32 cellular contexts compared by ENCODE assay signal in the genomic region with DNA sequence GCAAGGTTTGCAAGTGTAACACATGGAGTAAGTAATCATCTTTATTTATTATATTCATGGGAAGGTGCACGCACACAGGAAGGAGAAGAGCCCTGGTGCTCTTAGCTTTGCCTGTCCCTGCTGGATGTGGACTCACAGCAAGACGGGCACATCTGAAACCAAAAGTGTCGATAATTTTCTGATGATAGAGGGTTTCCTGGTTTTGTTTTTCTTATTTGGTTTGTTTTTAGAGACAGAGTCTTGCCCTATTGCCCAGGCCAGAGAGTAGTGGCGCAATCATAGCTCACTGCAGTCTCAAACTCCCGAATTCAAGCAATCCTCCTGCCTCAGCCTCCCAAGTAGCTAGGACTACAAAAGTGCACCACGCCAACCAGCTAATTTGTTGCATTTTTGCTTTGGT. TPM values are rescaled to one million over a fixed set of nuclear protein-coding genes. Genes with fewer than 3 reads are reported as not detected.
"Had no signal": no experiment of that assay in that cellular context is flagged by ENCODE, and none has a peak within 500 bp of the region (broad histone marks: within the 10 kb centered on the region; RNA-seq: fewer than 3 reads in every experiment).

No MANE protein-coding gene starts in this region.

- H3K4me3 ChIP-seq: gastroesophageal sphincter, heart left ventricle, left lung, prostate gland, sigmoid colon, stomach, thyroid gland had no signal

- H3K4me3 Mint-ChIP-seq: endodermal cell; naive thymus-derived CD8-positive, alpha-beta T cell; nephron progenitor cell; stimulated activated effector memory CD8-positive, alpha-beta T cell treated with anti-CD3 and anti-CD28 coated beads, Interleukin-12 subunit alpha, Interleukin-12 subunit beta, amount 100 ng/mL, for 72 hours; type B pancreatic cell had no signal

- H3K9me3 Mint-ChIP-seq: endodermal cell; nephron progenitor cell; stimulated activated effector memory CD8-positive, alpha-beta T cell treated with anti-CD3 and anti-CD28 coated beads, Interleukin-12 subunit alpha, Interleukin-12 subunit beta, amount 100 ng/mL, for 72 hours; type B pancreatic cell had no signal

- H3K36me3 ChIP-seq: gastroesophageal sphincter, heart left ventricle, left lung, prostate gland, sigmoid colon, stomach, thyroid gland had no signal

- H3K4me1 ChIP-seq: gastroesophageal sphincter, heart left ventricle, left lung, prostate gland, sigmoid colon, stomach, thyroid gland had no signal

- H3K4me1 Mint-ChIP-seq: endodermal cell; naive thymus-derived CD8-positive, alpha-beta T cell; nephron progenitor cell; stimulated activated effector memory CD8-positive, alpha-beta T cell treated with anti-CD3 and anti-CD28 coated beads, Interleukin-12 subunit alpha, Interleukin-12 subunit beta, amount 100 ng/mL, for 72 hours had no signal

- H3K36me3 Mint-ChIP-seq: naive thymus-derived CD8-positive, alpha-beta T cell; stimulated activated effector memory CD8-positive, alpha-beta T cell treated with anti-CD3 and anti-CD28 coated beads, Interleukin-12 subunit alpha, Interleukin-12 subunit beta, amount 100 ng/mL, for 72 hours; type B pancreatic cell had no signal

- DNase-seq: cortex of kidney; effector CD8-positive, alpha-beta T cell; endodermal cell; heart left ventricle; hippocampal formation; left cardiac atrium; left lung; mesenchymal stem cell; naive thymus-derived CD8-positive, alpha-beta T cell; nephron progenitor cell; nucleus accumbens; right cardiac atrium; sigmoid colon; stimulated activated CD4-positive, alpha-beta T cell treated with anti-CD3 and anti-CD28 coated beads, Interleukin-2, amount 100 ng/mL, for 24 hours; stimulated activated CD4-positive, alpha-beta T cell treated with anti-CD3 and anti-CD28 coated beads, Interleukin-4, amount 100 ng/mL, for 24 hours; stimulated activated naive CD4-positive, alpha-beta T cell treated with Interleukin-2 at 50 U/mL for 16 hours; stomach; thyroid gland had no signal

- H3K27me3 Mint-ChIP-seq: naive thymus-derived CD8-positive, alpha-beta T cell; type B pancreatic cell had no signal

- H3K9me3 ChIP-seq: gastroesophageal sphincter, heart left ventricle, left lung, prostate gland, sigmoid colon, stomach, thyroid gland had no signal

- H3K27me3 ChIP-seq: gastroesophageal sphincter, heart left ventricle, left lung, sigmoid colon, stomach, thyroid gland had no signal

- H3K27ac Mint-ChIP-seq: endodermal cell; naive thymus-derived CD8-positive, alpha-beta T cell; nephron progenitor cell; stimulated activated effector memory CD8-positive, alpha-beta T cell treated with anti-CD3 and anti-CD28 coated beads, Interleukin-12 subunit alpha, Interleukin-12 subunit beta, amount 100 ng/mL, for 72 hours; type B pancreatic cell had no signal

- H3K27ac ChIP-seq: gastroesophageal sphincter, heart left ventricle, left lung, prostate gland, sigmoid colon, stomach, thyroid gland had no signal

- ATAC-seq: esophagus mucosa; gastroesophageal sphincter; heart left ventricle; left cardiac atrium; left lung; naive thymus-derived CD8-positive, alpha-beta T cell; right cardiac atrium; stimulated activated effector memory CD8-positive, alpha-beta T cell treated with anti-CD3 and anti-CD28 coated beads, Interleukin-12 subunit alpha, Interleukin-12 subunit beta, amount 100 ng/mL, for 72 hours had no signal

RNA-seq across cellular contexts. Expression of a gene that starts 7.8 kb away (rescaled TPM):
- total RNA-seq: dermis microvascular lymphatic vessel endothelial cell; endodermal cell; gastroesophageal sphincter; heart left ventricle; kidney epithelial cell; left cardiac atrium; left lung; lower leg skin; lung microvascular endothelial cell; myocyte; naive thymus-derived CD8-positive, alpha-beta T cell; osteocyte; right cardiac atrium; sigmoid colon; skeletal muscle tissue; stomach; subcutaneous adipose tissue; thyroid gland; urinary bladder had no signal
- polyA plus RNA-seq: heart left ventricle; naive thymus-derived CD8-positive, alpha-beta T cell; right cardiac atrium; sigmoid colon; urinary bladder had no signal

RNA-seq across cellular contexts. Expression of a gene that starts 29.9 kb away (rescaled TPM):
- total RNA-seq: lung microvascular endothelial cell had no signal
